In the genomic region with DNA sequence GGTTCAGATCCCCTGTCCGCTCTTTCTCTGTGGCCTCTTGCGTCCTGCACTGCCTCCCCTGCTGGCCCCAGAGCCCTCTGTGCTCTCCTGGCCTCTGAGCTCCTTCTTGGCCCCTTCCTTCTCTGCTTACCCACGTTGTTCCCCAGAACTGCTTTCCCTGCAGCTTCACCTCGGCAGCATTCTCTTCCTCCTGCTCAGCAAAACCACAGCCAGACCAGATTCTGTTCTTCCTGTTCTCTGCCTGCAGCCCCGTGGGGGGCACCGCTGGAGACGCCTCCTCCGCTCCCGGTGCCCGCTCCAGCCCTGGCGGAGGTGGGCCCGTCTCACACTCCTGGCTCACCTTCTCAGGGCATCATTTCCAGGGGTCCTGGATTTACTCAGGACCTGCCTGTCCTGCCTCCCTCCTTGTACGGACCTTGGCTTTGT, we compare ENCODE assay signal across 12 cellular contexts. TPM values are rescaled to one million over a fixed set of nuclear protein-coding genes. Genes with fewer than 3 reads are reported as not detected.
DNase-seq lines count a peak whose midpoint lies in the region; ATAC-seq and TF ChIP-seq lines count a peak whose summit lies in the region.
"Had no signal": no experiment of that assay in that cellular context is flagged by ENCODE, and none has a peak within 500 bp of the region (broad histone marks: within the 10 kb centered on the region; RNA-seq: fewer than 3 reads in every experiment).

No MANE protein-coding gene starts in this region.

- no peak overlapping the region for H3K4me3 ChIP-seq in astrocyte of the cerebellum (ENCODE audit: low read depth, low read length)
- H3K4me3 ChIP-seq: SJSA1 had no signal

- TF ChIP-seq CTCF in astrocyte of the cerebellum (IDR thresholded peaks at IDR 0.05; ENCODE audit: low read depth, low read length, missing control alignments) = no peak

- no peak for ATAC-seq in GM19023 (IDR thresholded peaks at IDR 0.05; ENCODE audit: unreplicated experiment)

- in situ Hi-C loops in astrocyte of the cerebellum (cut with HindIII; ENCODE audit: low sequenced_read_pairs) = no loop called here

- peak; percentile 24 for DNase-seq in 8988T
- peak; percentile 9 for DNase-seq in HT1080 (ENCODE audit: low read depth)
- peak; percentile 38 for DNase-seq in astrocyte of the cerebellum (ENCODE audit: low read depth)
- DNase-seq in mesenteric fat pad (ENCODE audit: low spot score) = peak; percentile 76
- DNase-seq in NCI-H2029 treated with DMSO at 0.1 percent for 48 hours (lab: John Stamatoyannopoulos, UW) = no peak
- DNase-seq in NCI-H345 (lab: John Stamatoyannopoulos, UW) = no peak
- no peak for DNase-seq in activated T-cell treated with anti-CD3 and anti-CD28 coated beads for 4 hours
- DNase-seq: activated CD4-positive, alpha-beta T cell treated with anti-CD3 and anti-CD28 coated beads, Interleukin-2, amount 50 U/mL, for 48 hours; AML-193 had no signal

RNA-seq across cellular contexts. Expression of gene TCP11, which starts 59.7 kb away (rescaled TPM):
- total RNA-seq in HT1080 (2014; rRNA removed; shearing (Covaris generic)) = 0.13 TPM in 1 of 2 replicates, not detected in the other
- polyA plus RNA-seq in HT1080 (2015; cell fraction: cytosol; rRNA removed) = 0.12 and 0.17 TPM in 2 replicates
- 0.44 and 0.69 TPM in 2 replicates for polyA plus RNA-seq in HT1080 (2015; cell fraction: nucleus; rRNA removed)
- total RNA-seq in mesenteric fat pad = not detected
- polyA plus RNA-seq: aorta had no signal

Comparison
In these comparisons a context has a peak if more than half of its experiments do, and no peak if none do; other contexts are left out.
1. DNase-seq: peak in 8988T (single experiment), HT1080 (single experiment), astrocyte of the cerebellum (single experiment) and mesenteric fat pad (single experiment); none in NCI-H2029 treated with DMSO at 0.1 percent for 48 hours (single experiment), NCI-H345 (single experiment) and activated T-cell treated with anti-CD3 and anti-CD28 coated beads for 4 hours (single experiment).